20 cellular contexts compared by ENCODE assay signal in the genomic region with DNA sequence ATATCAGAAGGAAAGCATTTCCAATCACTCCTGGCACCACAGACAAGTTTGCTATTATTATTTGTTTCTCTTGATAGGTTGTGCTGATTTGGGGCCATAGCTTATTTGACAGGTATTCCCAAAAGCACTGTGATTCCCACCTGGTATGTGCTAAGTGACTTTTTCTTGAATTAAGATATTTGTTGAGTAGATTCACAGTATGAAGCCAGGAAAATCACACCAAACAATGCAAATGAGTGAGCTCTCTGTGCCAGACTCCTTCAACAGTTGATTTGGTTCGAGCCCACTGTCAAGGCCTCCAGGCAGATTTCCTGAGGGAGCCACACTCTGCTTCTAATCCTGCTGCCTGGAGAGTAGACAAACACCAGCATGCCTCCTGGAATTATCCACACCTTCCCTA.
DNase-seq lines count a peak whose midpoint lies in the region; TF ChIP-seq lines count a peak whose summit lies in the region.
"Had no signal": no experiment of that assay in that cellular context is flagged by ENCODE, and none has a peak within 500 bp of the region (broad histone marks: within the 10 kb centered on the region; RNA-seq: fewer than 3 reads in every experiment).

No MANE protein-coding gene starts in this region.

- H3K4me3 ChIP-seq in GM23248: no peak overlapping the region
- no peak overlapping the region for H3K4me3 ChIP-seq in mesenchymal stem cell (ENCODE audit: insufficient read depth in 1 of 2, low read depth in 1 of 2, low read length in 2 of 2)
- no peak overlapping the region for H3K4me3 ChIP-seq in rectal smooth muscle tissue (ENCODE audit: low read length)
- H3K4me3 ChIP-seq in A673 (ENCODE audit: low read depth, low read length, poor library complexity, severe bottlenecking): no peak overlapping the region
- H3K4me3 ChIP-seq: BLaER1 treated with 17β-estradiol and CSF1 and Interleukin-3, amounts not matched to agents 10 nM and 100 nM; GM12878; HAP-1 had no signal

- H3K4me2 ChIP-seq in GM23248 (ENCODE audit: unreplicated experiment) (no peak overlapping the region), mesenchymal stem cell (ENCODE audit: low read length, poor library complexity, severe bottlenecking) (no peak overlapping the region)
- H3K4me2 ChIP-seq: BLaER1 treated with 17β-estradiol and CSF1 and Interleukin-3, amounts not matched to agents 10 nM and 100 nM had no signal

- BruUV-seq in A673 (replicated peaks; lab: Mats Ljungman, UMichigan): no TSS peak

- H4K20me1 ChIP-seq in GM23248 (ENCODE audit: insufficient read depth): no peaks in the 10 kb centered on the region
- H4K20me1 ChIP-seq: BLaER1 treated with 17β-estradiol and CSF1 and Interleukin-3, amounts not matched to agents 10 nM and 100 nM had no signal

- no peak overlapping the region for H2BK15ac ChIP-seq in mesenchymal stem cell (ENCODE audit: low read depth, poor library complexity, severe bottlenecking)

- H3K4me1 Mint-ChIP-seq in immature natural killer cell: no peaks in the 10 kb centered on the region
- H3K4me1 Mint-ChIP-seq: B cell had no signal

- no peak overlapping the region for H3K27ac Mint-ChIP-seq in immature natural killer cell
- H3K27ac Mint-ChIP-seq: B cell; CD8-positive, alpha-beta T cell had no signal

- H2AK5ac ChIP-seq in mesenchymal stem cell (ENCODE audit: low read length, severe bottlenecking): no peak overlapping the region

- no peak overlapping the region for H3K18ac ChIP-seq in mesenchymal stem cell (ENCODE audit: low read depth in 1 of 2, low read length in 2 of 2)

- no peaks in the 10 kb centered on the region for H3K79me2 ChIP-seq in GM23248 (ENCODE audit: insufficient read depth)

- no peak overlapping the region for H3K23ac ChIP-seq in mesenchymal stem cell (ENCODE audit: low read length in 2 of 2)

- no peak overlapping the region for H4K91ac ChIP-seq in mesenchymal stem cell (ENCODE audit: low read length)

- POLR2A ChIA-PET in A673 (lab: Charles Lee; ENCODE audit: low non-redundant PET): no interaction called here

- H3K36me3 ChIP-seq in GM23248 (ENCODE audit: low read depth) (no peaks in the 10 kb centered on the region), mesenchymal stem cell (ENCODE audit: control insufficient read depth in 1 of 2, insufficient read depth in 2 of 2, low read depth in 1 of 2, low read length in 2 of 2) (no peaks in the 10 kb centered on the region), rectal smooth muscle tissue (ENCODE audit: control insufficient read depth, insufficient read depth, low read length) (no peaks in the 10 kb centered on the region), A673 (ENCODE audit: insufficient read depth, low read length, poor library complexity, severe bottlenecking) (no peaks in the 10 kb centered on the region)
- H3K36me3 ChIP-seq: BLaER1 treated with 17β-estradiol and CSF1 and Interleukin-3, amounts not matched to agents 10 nM and 100 nM; HAP-1 had no signal

- no peaks in the 10 kb centered on the region for H3K79me1 ChIP-seq in mesenchymal stem cell (replicated peaks; ENCODE audit: low read length, poor library complexity, severe bottlenecking)

- DNase-seq in GM23248 (no peak), NCI-H69 (lab: John Stamatoyannopoulos, UW) (peak; percentile 51), mesenchymal stem cell (no peak), immature natural killer cell (no peak), A673 (ENCODE audit: low spot score) (no peak), mesenteric fat pad (ENCODE audit: low spot score) (no peak)
- DNase-seq in stimulated activated naive CD4-positive, alpha-beta T cell (lab: John Stamatoyannopoulos, UW): no peak
- DNase-seq: 8988T; CD8-positive, alpha-beta T cell; DMS 273 treated with DMSO at 0.1 percent for 48 hours; DMS53; DND-41; EL; IMR-90 had no signal

- H3K9me3 Mint-ChIP-seq in immature natural killer cell: peaks cover 0 to 4% (median 0%) of the 10 kb centered on the region in 6 donors
- H3K9me3 Mint-ChIP-seq: CD8-positive, alpha-beta T cell had no signal

- peaks cover 27% of the 10 kb centered on the region for H3F3A ChIP-seq in GM23248 (ENCODE audit: insufficient read depth)

- H3K4me3 Mint-ChIP-seq in immature natural killer cell: no peak overlapping the region
- H3K4me3 Mint-ChIP-seq: B cell; CD8-positive, alpha-beta T cell had no signal

- H2BK5ac ChIP-seq in mesenchymal stem cell (ENCODE audit: low read depth, low read length, poor library complexity, severe bottlenecking): no peak overlapping the region

- H2AFZ ChIP-seq in GM23248 (no peak overlapping the region), mesenchymal stem cell (ENCODE audit: low read depth, low read length) (no peak overlapping the region)

- H3K27me3 ChIP-seq in GM23248 (replicated peaks; ENCODE audit: insufficient read depth) (no peaks in the 10 kb centered on the region; the same call in 1 of the 2 replicates), mesenchymal stem cell (ENCODE audit: control insufficient read depth in 1 of 2, insufficient read depth in 1 of 2, low read length in 2 of 2) (no peaks in the 10 kb centered on the region), rectal smooth muscle tissue (ENCODE audit: control insufficient read depth, insufficient read depth, low read length) (no peaks in the 10 kb centered on the region), A673 (replicated peaks; ENCODE audit: insufficient read depth, low read depth, low read length, poor library complexity) (no peaks in the 10 kb centered on the region)
- H3K27me3 ChIP-seq: BLaER1 treated with 17β-estradiol and CSF1 and Interleukin-3, amounts not matched to agents 10 nM and 100 nM had no signal

- H3K9ac ChIP-seq in GM23248 (no peak overlapping the region), mesenchymal stem cell (ENCODE audit: low read length) (peak overlapping the region; percentile 28), rectal smooth muscle tissue (ENCODE audit: low read length) (no peak overlapping the region)
- H3K9ac ChIP-seq: BLaER1 treated with 17β-estradiol and CSF1 and Interleukin-3, amounts not matched to agents 10 nM and 100 nM had no signal

- H3K4ac ChIP-seq in mesenchymal stem cell (ENCODE audit: low read depth in 1 of 2, low read length in 2 of 2): no peak overlapping the region

- H3K36me3 Mint-ChIP-seq in immature natural killer cell: no peaks in the 10 kb centered on the region
- H3K36me3 Mint-ChIP-seq: CD8-positive, alpha-beta T cell had no signal

- CTCF ChIA-PET in A673 (lab: Charles Lee): no interaction called here

- H3K9me3 ChIP-seq in GM23248 (ENCODE audit: low read depth) (no peaks in the 10 kb centered on the region), mesenchymal stem cell (ENCODE audit: control insufficient read depth, low read length) (no peaks in the 10 kb centered on the region), A673 (ENCODE audit: low read depth, low read length, poor library complexity, severe bottlenecking) (no peaks in the 10 kb centered on the region)
- H3K9me3 ChIP-seq: BLaER1 treated with 17β-estradiol and CSF1 and Interleukin-3, amounts not matched to agents 10 nM and 100 nM; HAP-1 had no signal

- WGBS in GM23248 (ENCODE audit: low coverage in 1 of 2, low lambda C conversion rate in 2 of 2, missing lambda C conversion rate in 2 of 2), 2 experiments: 95 to 100% methylated on average over 1 of the region's 1 CpG
- 57% methylated on average over 1 of the region's 1 CpG for WGBS in mesenchymal stem cell

- intact Hi-C loops in A673 (cut with micrococcal nuclease; ENCODE audit: unreplicated experiment): no loop called here

- H2BK12ac ChIP-seq in mesenchymal stem cell (ENCODE audit: low read length in 2 of 2): no peak overlapping the region

- no peak overlapping the region for H2BK120ac ChIP-seq in mesenchymal stem cell (ENCODE audit: low read depth, low read length)

- H3K27ac ChIP-seq in GM23248 (peak overlapping the region; percentile 53; the same call in 1 of the 2 replicates), mesenchymal stem cell (ENCODE audit: low read length, poor library complexity, severe bottlenecking) (no peak overlapping the region), rectal smooth muscle tissue (ENCODE audit: low read depth, low read length) (peak overlapping the region; percentile 21), A673 (ENCODE audit: low read depth, low read length, poor library complexity, severe bottlenecking) (no peak overlapping the region)
- H3K27ac ChIP-seq: BLaER1 treated with 17β-estradiol and CSF1 and Interleukin-3, amounts not matched to agents 10 nM and 100 nM; HL-60 had no signal

- no peaks in the 10 kb centered on the region for H3K9me2 ChIP-seq in GM23248 (ENCODE audit: insufficient read depth)

- no peak overlapping the region for H3K14ac ChIP-seq in mesenchymal stem cell (ENCODE audit: low read length in 2 of 2)

- no peak overlapping the region for H4K8ac ChIP-seq in mesenchymal stem cell (ENCODE audit: low read length)

- peaks cover 2 to 7% (median 5%) of the 10 kb centered on the region in 3 donors for H3K27me3 Mint-ChIP-seq in immature natural killer cell (ENCODE audit: low read depth in 3 of 3)

- H3K4me1 ChIP-seq in GM23248 (ENCODE audit: insufficient read depth): peaks cover 37% of the 10 kb centered on the region
- no peaks in the 10 kb centered on the region for H3K4me1 ChIP-seq in mesenchymal stem cell (ENCODE audit: control insufficient read depth, insufficient read depth, low read depth, low read length)
- H3K4me1 ChIP-seq in rectal smooth muscle tissue (ENCODE audit: control insufficient read depth, insufficient read depth, low read length): peaks cover 13% of the 10 kb centered on the region
- no peaks in the 10 kb centered on the region for H3K4me1 ChIP-seq in A673 (ENCODE audit: insufficient read depth, low read length, poor library complexity, severe bottlenecking)
- H3K4me1 ChIP-seq: BLaER1 treated with 17β-estradiol and CSF1 and Interleukin-3, amounts not matched to agents 10 nM and 100 nM; HAP-1 had no signal

- in situ Hi-C loops in GM23248 (cut with MboI): no loop called here

- no peak for TF ChIP-seq CTCF in A673 (conservative IDR thresholded peaks at IDR 0.05; ENCODE audit: low read depth, low read length)

Comparison
In these comparisons a context has a peak if more than half of its experiments do, and no peak if none do; other contexts are left out.
1. H3K27ac ChIP-seq: peak in GM23248 (single experiment) and rectal smooth muscle tissue (single experiment); none in mesenchymal stem cell (single experiment) and A673 (single experiment).